8 cellular contexts compared by ENCODE assay signal in the genomic region with DNA sequence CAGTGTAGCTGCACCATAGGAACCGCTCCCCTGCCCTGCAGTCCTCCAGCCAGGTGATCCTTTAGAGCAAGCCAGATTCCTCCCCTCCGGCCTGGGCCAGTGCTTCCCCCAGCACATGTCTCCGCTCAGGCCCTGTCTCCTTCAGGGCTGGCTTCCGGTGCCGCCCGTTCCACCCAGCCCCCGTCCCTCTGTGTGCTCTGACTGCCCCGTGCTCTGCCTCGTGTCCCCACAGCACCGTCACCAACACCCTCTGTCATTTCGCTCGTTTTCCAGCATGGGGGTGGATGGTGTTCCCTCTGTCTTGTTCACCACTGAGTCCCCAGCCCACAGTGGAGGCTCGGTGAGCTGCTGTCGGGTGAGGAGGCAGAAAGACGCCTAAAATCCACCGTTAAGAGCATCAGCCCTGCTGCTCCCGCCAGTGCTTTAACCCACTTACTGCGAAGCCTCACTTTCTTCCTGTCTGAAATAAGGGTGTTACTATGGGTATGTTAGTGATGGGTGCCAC. TPM values are rescaled to one million over a fixed set of nuclear protein-coding genes. Genes with fewer than 3 reads are reported as not detected.
DNase-seq lines count a peak whose midpoint lies in the region; ATAC-seq and TF ChIP-seq lines count a peak whose summit lies in the region.

No MANE protein-coding gene starts in this region.

- no peak for DNase-seq in AG04450 (ENCODE audit: low read depth, low spot score)
- DNase-seq in activated CD8-positive, alpha-beta memory T cell treated with anti-CD3 and anti-CD28 coated beads for 48 hours (ENCODE audit: low read depth in 2 of 3, low spot score in 2 of 3) = peak; percentile 34 to 54 (median 41)
- peak; percentile 93 for DNase-seq in esophagus muscularis mucosa (ENCODE audit: extremely low spot score)
- peak; percentile 47 for DNase-seq in neural progenitor cell (ENCODE audit: low spot score)
- DNase-seq in NCI-H1417 (lab: John Stamatoyannopoulos, UW) = no peak

- no peaks in the 10 kb centered on the region for H3K27me3 ChIP-seq in AG04450 (ENCODE audit: control insufficient read depth, insufficient read depth, low read length)
- H3K27me3 ChIP-seq in esophagus muscularis mucosa = no peaks in the 10 kb centered on the region
- H3K27me3 ChIP-seq in neural progenitor cell = no peaks in the 10 kb centered on the region
- no peaks in the 10 kb centered on the region for H3K27me3 ChIP-seq in subcutaneous abdominal adipose tissue (ENCODE audit: control insufficient read depth in 5 of 5, insufficient read depth in 4 of 5, low read length in 5 of 5)

- POLR2A ChIA-PET in AG04450 (lab: Yijun Ruan, JAX) = no interaction called here

- no peak for TF ChIP-seq EP300 in esophagus muscularis mucosa (IDR thresholded peaks at IDR 0.05)

- peak overlapping the region; percentile 46 for H3K4me3 Mint-ChIP-seq in neural progenitor cell

- H3K27me3 Mint-ChIP-seq in neural progenitor cell (ENCODE audit: insufficient read depth, low read depth) = peaks cover 3% of the 10 kb centered on the region

- H3K9ac ChIP-seq in neural progenitor cell (no peak overlapping the region), subcutaneous abdominal adipose tissue (ENCODE audit: low read length in 5 of 5) (peak overlapping the region in 4 of 5 donors; percentile 22 to 68 (median 59))

- peaks cover 2% of the 10 kb centered on the region for H3K9me3 Mint-ChIP-seq in neural progenitor cell

- H3K4me2 ChIP-seq in neural progenitor cell = peak overlapping the region; percentile 35

- intact Hi-C loops in esophagus muscularis mucosa (cut with DNase I) = no loop called here

- no peak for TF ChIP-seq CTCF in AG04450 (IDR thresholded peaks at IDR 0.05; ENCODE audit: low read depth, low read length)
- no peak for TF ChIP-seq CTCF in esophagus muscularis mucosa (IDR thresholded peaks at IDR 0.05)
- TF ChIP-seq CTCF in neural progenitor cell (IDR thresholded peaks at IDR 0.05) = no peak

- ATAC-seq in HG03139 (IDR thresholded peaks at IDR 0.05; ENCODE audit: unreplicated experiment) = peak; percentile 39
- no peak for ATAC-seq in esophagus mucosa

- H3K9me3 ChIP-seq in AG04450 (ENCODE audit: control insufficient read depth, insufficient read depth, low read length) = peaks cover 6% of the 10 kb centered on the region; the same call in 1 of the 2 replicates
- H3K9me3 ChIP-seq in esophagus muscularis mucosa = no peaks in the 10 kb centered on the region
- no peaks in the 10 kb centered on the region for H3K9me3 ChIP-seq in neural progenitor cell (ENCODE audit: low read depth)
- no peaks in the 10 kb centered on the region for H3K9me3 ChIP-seq in subcutaneous abdominal adipose tissue (ENCODE audit: control insufficient read depth in 5 of 5, low read length in 5 of 5)

- no peak overlapping the region for H2AFZ ChIP-seq in neural progenitor cell (replicated peaks)

- peaks cover 6 to 17% (median 12%) of the 10 kb centered on the region in 4 donors for H3K36me3 ChIP-seq in esophagus muscularis mucosa
- H3K36me3 ChIP-seq in neural progenitor cell = no peaks in the 10 kb centered on the region
- peaks cover 0 to 19% (median 11%) of the 10 kb centered on the region in 5 donors for H3K36me3 ChIP-seq in subcutaneous abdominal adipose tissue (ENCODE audit: control insufficient read depth in 5 of 5, insufficient read depth in 5 of 5, low read length in 5 of 5)

- H3K79me2 ChIP-seq in neural progenitor cell (ENCODE audit: low read depth) = peaks cover 98% of the 10 kb centered on the region

- peak overlapping the region; percentile 75 for H3K27ac Mint-ChIP-seq in neural progenitor cell

- peak overlapping the region; percentile 85 for H3K27ac ChIP-seq in AG04450 (ENCODE audit: low read depth, low read length)
- peak overlapping the region; percentile 59 to 81 (median 68) for H3K27ac ChIP-seq in esophagus muscularis mucosa (replicated peaks in 1 of 4)
- peak overlapping the region; percentile 23 for H3K27ac ChIP-seq in neural progenitor cell
- H3K27ac ChIP-seq in subcutaneous abdominal adipose tissue (ENCODE audit: low read depth, low read length) = peak overlapping the region; percentile 65

- H3K4me3 ChIP-seq in AG04450 (ENCODE audit: low read depth, low read length) = no peak overlapping the region
- H3K4me3 ChIP-seq in esophagus muscularis mucosa = peak overlapping the region; percentile 5 to 28 (median 14)
- no peak overlapping the region for H3K4me3 ChIP-seq in neural progenitor cell
- peak overlapping the region in 3 of 5 donors; percentile 20 to 39 (median 36) for H3K4me3 ChIP-seq in subcutaneous abdominal adipose tissue (ENCODE audit: low read depth in 1 of 5, low read length in 5 of 5)

- CTCF ChIA-PET in AG04450 (lab: Charles Lee) = no interaction called here

- peaks cover 68 to 83% (median 76%) of the 10 kb centered on the region in 4 donors for H3K4me1 ChIP-seq in esophagus muscularis mucosa
- H3K4me1 ChIP-seq in neural progenitor cell = peaks cover 61% of the 10 kb centered on the region
- peaks cover 22 to 75% (median 69%) of the 10 kb centered on the region in 5 donors for H3K4me1 ChIP-seq in subcutaneous abdominal adipose tissue (ENCODE audit: control insufficient read depth in 5 of 5, insufficient read depth in 5 of 5, low read length in 5 of 5)

- H3K36me3 Mint-ChIP-seq in neural progenitor cell = peaks cover 15% of the 10 kb centered on the region

- 43% methylated on average over 15 of the region's 18 CpGs for WGBS in esophagus muscularis mucosa

- peaks cover 55% of the 10 kb centered on the region for H3F3A ChIP-seq in neural progenitor cell (ENCODE audit: low read depth)

- TF ChIP-seq POLR2A in esophagus muscularis mucosa (IDR thresholded peaks at IDR 0.05; ENCODE audit: low read depth) = no peak

- H3K4me1 Mint-ChIP-seq in neural progenitor cell = peaks cover 72% of the 10 kb centered on the region

- peaks cover 77% of the 10 kb centered on the region for H4K20me1 ChIP-seq in neural progenitor cell (ENCODE audit: low read depth)

RNA-seq across cellular contexts. Expression of a gene that starts 54.5 kb away (rescaled TPM):
- 1.0 and 1.7 TPM in 2 replicates for polyA plus RNA-seq in AG04450 (2011; rRNA removed)
- 0.48 and 0.60 TPM in 2 replicates for polyA minus RNA-seq in AG04450 (2011; rRNA and poly(A)+ RNA removed)
- total RNA-seq in esophagus muscularis mucosa (1 to 10 TPM in 3 of 4 donors, under 1 TPM in 1; 0.33 to 3.7 (median 1.5) TPM), neural progenitor cell (ENCODE audit: low replicate concordance) (4.6 and 7.0 TPM in 2 replicates), esophagus mucosa (1.4 TPM)

RNA-seq across cellular contexts. Expression of a gene that starts 55.2 kb away (rescaled TPM):
- polyA plus RNA-seq in AG04450 (2011; rRNA removed) = 388 and 454 TPM in 2 replicates
- 86.2 and 132 TPM in 2 replicates for polyA minus RNA-seq in AG04450 (2011; rRNA and poly(A)+ RNA removed)
- 100 to 1,000 TPM in 2 of 4 donors, 10 to 100 TPM in 2; 75.0 to 186 (median 141) TPM for total RNA-seq in esophagus muscularis mucosa
- total RNA-seq in neural progenitor cell (ENCODE audit: low replicate concordance) = 78.6 and 108 TPM in 2 replicates
- 314 TPM for total RNA-seq in esophagus mucosa

RNA-seq across cellular contexts. Expression of a gene that starts 55.3 kb away (rescaled TPM):
- 22.0 and 23.4 TPM in 2 replicates for polyA plus RNA-seq in AG04450 (2011; rRNA removed)
- polyA minus RNA-seq in AG04450 (2011; rRNA and poly(A)+ RNA removed) = 16.6 and 23.3 TPM in 2 replicates
- total RNA-seq in esophagus muscularis mucosa = 10 to 100 TPM; 34.9 to 60.5 (median 42.5) TPM
- 37.9 and 49.8 TPM in 2 replicates for total RNA-seq in neural progenitor cell (ENCODE audit: low replicate concordance)
- 58.9 TPM for total RNA-seq in esophagus mucosa

Comparison
In these comparisons a context has a peak if more than half of its experiments do, and no peak if none do; other contexts are left out.
1. DNase-seq: peak in activated CD8-positive, alpha-beta memory T cell treated with anti-CD3 and anti-CD28 coated beads for 48 hours (3 of 3), esophagus muscularis mucosa (single experiment) and neural progenitor cell (single experiment); none in AG04450 (single experiment) and NCI-H1417 (0 of 3).
2. H3K27ac ChIP-seq: peak in every context shown above with its lines; median percentile 85 in AG04450; 68 in esophagus muscularis mucosa; 65 in subcutaneous abdominal adipose tissue; 23 in neural progenitor cell.
3. H3K4me3 ChIP-seq: peak in esophagus muscularis mucosa (4 of 4) and subcutaneous abdominal adipose tissue (3 of 5); none in AG04450 (single experiment) and neural progenitor cell (single experiment).